Comparison of ENCODE assay signal across 1 cellular context in the genomic region with DNA sequence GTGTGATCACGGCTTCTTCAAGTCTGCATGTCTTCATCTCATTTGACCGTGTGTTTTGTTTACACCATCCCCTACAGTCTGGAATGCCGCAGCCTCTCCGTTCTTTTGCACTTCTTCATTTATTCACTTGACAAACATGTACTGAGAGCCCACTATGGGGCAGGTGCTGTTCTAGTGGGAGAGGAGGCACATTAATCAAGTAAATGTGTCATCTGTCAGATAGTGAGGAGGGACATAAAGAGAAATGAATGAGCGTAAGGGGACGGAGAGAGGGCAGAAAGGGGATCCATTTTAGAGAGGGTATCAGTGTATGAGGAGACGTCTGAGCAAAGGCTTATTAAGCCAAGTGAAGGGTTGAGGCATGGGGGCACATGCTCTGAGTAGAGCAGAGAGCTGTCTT.
TF ChIP-seq lines count a peak whose summit lies in the region.

No MANE protein-coding gene starts in this region.

TF ChIP-seq in H1, 55 proteins besides CTCF, POLR2A, EP300 and RAD21:
- no peak for TF ChIP-seq TAF7 (optimal IDR thresholded peaks at IDR 0.05; ENCODE audit: borderline replicate concordance, low read depth, low read length)
- TF ChIP-seq JUN (IDR thresholded peaks at IDR 0.05; ENCODE audit: low read depth, low read length) = no peak
- TF ChIP-seq, protein P1, sequence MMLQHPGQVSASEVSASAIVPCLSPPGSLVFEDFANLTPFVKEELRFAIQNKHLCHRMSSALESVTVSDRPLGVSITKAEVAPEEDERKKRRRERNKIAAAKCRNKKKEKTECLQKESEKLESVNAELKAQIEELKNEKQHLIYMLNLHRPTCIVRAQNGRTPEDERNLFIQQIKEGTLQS (IDR thresholded peaks at IDR 0.05; ENCODE audit: insufficient read depth, low read depth, low read length) = no peak
- TF ChIP-seq, protein P2, sequence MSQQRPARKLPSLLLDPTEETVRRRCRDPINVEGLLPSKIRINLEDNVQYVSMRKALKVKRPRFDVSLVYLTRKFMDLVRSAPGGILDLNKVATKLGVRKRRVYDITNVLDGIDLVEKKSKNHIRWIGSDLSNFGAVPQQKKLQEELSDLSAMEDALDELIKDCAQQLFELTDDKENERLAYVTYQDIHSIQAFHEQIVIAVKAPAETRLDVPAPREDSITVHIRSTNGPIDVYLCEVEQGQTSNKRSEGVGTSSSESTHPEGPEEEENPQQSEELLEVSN (IDR thresholded peaks at IDR 0.05) = no peak
- TF ChIP-seq CREB1 (IDR thresholded peaks at IDR 0.05) = no peak
- no peak for TF ChIP-seq EZH2 (IDR thresholded peaks at IDR 0.05; ENCODE audit: low read depth, low read length, severe bottlenecking)
- TF ChIP-seq SP4 (IDR thresholded peaks at IDR 0.05; ENCODE audit: low read length) = no peak
TF ChIP-seq in H1: peak in this region for 0.
